Comparison of ENCODE assay signal across 1 cellular context in genomic region chr12:112018571-112019237, GRCh38.
TF ChIP-seq lines count a peak whose summit lies in the region.

No MANE protein-coding gene starts in this region.

TF ChIP-seq in IMR-90, 13 proteins besides CTCF, POLR2A, EP300 and RAD21:
- TF ChIP-seq SMC3 (IDR thresholded peaks at IDR 0.05; ENCODE audit: low read depth, low read length) (no peak), MAZ (IDR thresholded peaks at IDR 0.05; ENCODE audit: borderline replicate concordance, low read depth, low read length) (no peak), USF2 (IDR thresholded peaks at IDR 0.05; ENCODE audit: low read depth, low read length) (no peak), CEBPB (IDR thresholded peaks at IDR 0.05; ENCODE audit: low read depth, low read length) (peak; percentile 83), FOS (IDR thresholded peaks at IDR 0.05; ENCODE audit: low read depth, low read length) (peak; percentile 35; the same call in 1 of the 2 replicates), MAFK (IDR thresholded peaks at IDR 0.05; ENCODE audit: low read depth, low read length) (peak; percentile 52), CHD1 (IDR thresholded peaks at IDR 0.05; ENCODE audit: low read depth, low read length) (no peak), NFE2L2 (IDR thresholded peaks at IDR 0.05; ENCODE audit: low read depth, low read length) (no peak)
